ENCODE assay signal across 17 cellular contexts in the genomic region with DNA sequence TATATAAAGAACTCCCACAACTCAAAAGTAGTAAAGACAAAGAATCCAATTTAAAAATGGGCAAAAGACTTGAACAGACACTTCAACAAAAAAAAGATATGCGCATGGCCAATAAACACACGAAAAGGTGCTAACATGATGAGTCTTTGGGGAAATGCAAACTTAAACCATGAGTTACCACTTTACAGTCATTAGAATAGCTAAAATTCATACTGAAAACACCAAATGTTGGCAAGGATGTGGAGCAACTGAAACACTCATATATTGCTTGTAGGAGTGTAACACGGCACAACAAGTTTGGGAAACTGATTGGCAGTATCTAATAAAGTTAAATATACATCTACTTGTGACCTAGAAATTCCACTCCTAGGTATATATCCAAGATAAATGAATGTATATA.
"Had no signal": no experiment of that assay in that cellular context is flagged by ENCODE, and none has a peak within 500 bp of the region (broad histone marks: within the 10 kb centered on the region; RNA-seq: fewer than 3 reads in every experiment).

No MANE protein-coding gene starts in this region.

- DNase-seq: activated CD4-positive, alpha-beta T cell treated with anti-CD3 and anti-CD28 coated beads for 1 hour; activated CD8-positive, alpha-beta memory T cell treated with anti-CD3 and anti-CD28 coated beads for 24 hours; activated gamma-delta T cell treated with Interleukin-2 at 50 U/mL for 16 hours; activated T-cell treated with anti-CD3 and anti-CD28 coated beads for 4 hours; adrenal gland; islet precursor cell; naive B cell; Right ventricle myocardium superior; stimulated activated CD4-positive, alpha-beta T cell treated with anti-CD3 and anti-CD28 coated beads, Interleukin-12 subunit alpha, Interleukin-12 subunit beta, amount 100 ng/mL, for 4 hours; stimulated activated CD4-positive, alpha-beta T cell treated with anti-CD3 and anti-CD28 coated beads, Interleukin-2, amount 100 ng/mL, for 24 hours; transverse colon had no signal

- FAIRE-seq: endometrium had no signal

- H3K4me3 ChIP-seq: adrenal gland, cardiac muscle cell, lung, SK-N-MC, transverse colon had no signal

- H3K27ac ChIP-seq: adrenal gland, cardiac muscle cell, parathyroid adenoma, SK-N-MC, transverse colon had no signal

- H2AFZ ChIP-seq: parathyroid adenoma had no signal

- H3K9me3 ChIP-seq: adrenal gland, transverse colon had no signal

- H3K27me3 Mint-ChIP-seq: naive B cell had no signal

- H3K9ac ChIP-seq: parathyroid adenoma had no signal

- ATAC-seq: esophagus mucosa had no signal

- H3K4me1 ChIP-seq: adrenal gland, parathyroid adenoma had no signal

- H3K36me3 ChIP-seq: adrenal gland, cardiac muscle cell, transverse colon had no signal

- H3K79me2 ChIP-seq: parathyroid adenoma had no signal
